Comparison of ENCODE assay signal across 21 cellular contexts in the genomic region with DNA sequence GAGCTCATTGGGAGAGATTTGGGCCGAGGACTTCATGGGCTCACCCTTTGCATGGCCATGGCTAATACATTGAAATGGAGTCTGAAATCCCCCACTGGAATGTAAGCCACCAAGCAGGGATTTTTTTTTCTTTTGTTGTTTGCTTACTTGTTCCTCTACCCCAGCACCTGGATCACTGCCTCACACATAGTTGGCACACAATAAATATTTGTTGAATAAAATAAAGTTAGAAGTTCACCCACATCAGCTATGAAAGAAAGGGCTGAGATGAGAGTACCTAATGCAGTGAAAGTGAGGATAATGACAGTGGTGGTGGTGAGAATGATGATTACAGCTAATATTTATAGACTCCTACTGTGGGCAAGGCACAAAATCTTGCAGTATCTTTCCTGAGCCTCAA.
"Had no signal": no experiment of that assay in that cellular context is flagged by ENCODE, and none has a peak within 500 bp of the region (broad histone marks: within the 10 kb centered on the region; RNA-seq: fewer than 3 reads in every experiment).

No MANE protein-coding gene starts in this region.

- H3K36me3 Mint-ChIP-seq: IgD-negative memory B cell had no signal

- H3K4me1 Mint-ChIP-seq: IgD-negative memory B cell had no signal

- H3K9me3 Mint-ChIP-seq: IgD-negative memory B cell had no signal

- H3K36me3 ChIP-seq: SJSA1 had no signal

- H3K4me3 Mint-ChIP-seq: IgD-negative memory B cell had no signal

- FAIRE-seq: RCC 7860 had no signal

- DNase-seq: KBM-7, MM.1S, NCI-H1092 treated with DMSO at 0.1 percent for 48 hours, NCI-H1436, NCI-H187, NCI-H2029, NCI-H2081 treated with DMSO at 0.1 percent for 48 hours, NCI-H2171, NCI-H226, NCI-H446, NCI-H510A, NCI-H524 treated with DMSO at 0.1 percent for 48 hours, NCI-H69, NCI-H774, Right ventricle myocardium superior, RPMI8226, SIG-M5 had no signal

- H3K4me3 ChIP-seq: SJSA1, SK-N-MC had no signal

- H3K27ac ChIP-seq: SJSA1, SK-N-MC had no signal

- H3K27me3 ChIP-seq: SJSA1 had no signal

- H3K9me3 ChIP-seq: SJSA1 had no signal

- H3K27ac Mint-ChIP-seq: IgD-negative memory B cell had no signal
